Comparison of ENCODE assay signal across 20 cellular contexts in the genomic region with DNA sequence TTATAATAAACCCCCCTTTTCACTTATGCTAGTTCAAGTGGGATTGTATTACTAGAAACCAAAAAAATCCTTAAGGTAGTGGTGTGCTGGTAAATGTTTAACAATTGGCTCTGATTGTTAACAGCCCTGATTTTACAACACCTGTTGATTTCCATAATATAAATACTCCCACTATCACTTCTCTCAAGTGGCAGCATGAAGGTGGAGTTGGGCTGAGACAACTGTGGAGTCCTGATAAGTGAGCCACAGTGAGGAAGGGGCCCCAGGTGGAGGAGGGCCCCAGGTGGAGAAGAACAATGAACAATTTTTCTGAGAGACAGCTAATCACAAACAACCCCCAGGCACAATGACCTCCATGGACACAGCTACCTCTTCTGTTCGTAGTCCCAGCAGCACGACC. TPM values are rescaled to one million over a fixed set of nuclear protein-coding genes. Genes with fewer than 3 reads are reported as not detected.
DNase-seq lines count a peak whose midpoint lies in the region; ATAC-seq and TF ChIP-seq lines count a peak whose summit lies in the region.
"Had no signal": no experiment of that assay in that cellular context is flagged by ENCODE, and none has a peak within 500 bp of the region (broad histone marks: within the 10 kb centered on the region; RNA-seq: fewer than 3 reads in every experiment).

No MANE protein-coding gene starts in this region.

- H3K36me3 Mint-ChIP-seq in endodermal cell (ENCODE audit: low read depth), result peaks cover 3% of the 10 kb centered on the region
- H3K36me3 Mint-ChIP-seq in mesothelial cell of epicardium, result peaks cover 2% of the 10 kb centered on the region
- H3K36me3 Mint-ChIP-seq in progenitor cell of endocrine pancreas (ENCODE audit: insufficient read depth), result peaks cover 2% of the 10 kb centered on the region
- peaks cover 4% of the 10 kb centered on the region for H3K36me3 Mint-ChIP-seq in type B pancreatic cell
- H3K36me3 Mint-ChIP-seq in CD4-positive, alpha-beta memory T cell, result no peaks in the 10 kb centered on the region
- peaks cover 0 to 3% (median 0%) of the 10 kb centered on the region in 3 donors for H3K36me3 Mint-ChIP-seq in naive thymus-derived CD8-positive, alpha-beta T cell
- H3K36me3 Mint-ChIP-seq: CD8-positive, alpha-beta T cell had no signal

- TF ChIP-seq CTCF in endodermal cell (conservative IDR thresholded peaks at IDR 0.05), result no peak
- no peak for TF ChIP-seq CTCF in mesothelial cell of epicardium (IDR thresholded peaks at IDR 0.05; ENCODE audit: unreplicated experiment)
- TF ChIP-seq CTCF in progenitor cell of endocrine pancreas (IDR thresholded peaks at IDR 0.05; ENCODE audit: unreplicated experiment), result no peak
- no peak for TF ChIP-seq CTCF in type B pancreatic cell (conservative IDR thresholded peaks at IDR 0.05)

- peak overlapping the region; percentile 12 for H3K27ac Mint-ChIP-seq in endodermal cell
- peak overlapping the region; percentile 73 for H3K27ac Mint-ChIP-seq in mesothelial cell of epicardium
- peak overlapping the region; percentile 39 for H3K27ac Mint-ChIP-seq in progenitor cell of endocrine pancreas
- H3K27ac Mint-ChIP-seq in type B pancreatic cell, result peak overlapping the region; percentile 7
- H3K27ac Mint-ChIP-seq in CD4-positive, alpha-beta memory T cell, result no peak overlapping the region
- H3K27ac Mint-ChIP-seq in naive thymus-derived CD8-positive, alpha-beta T cell, result no peak overlapping the region
- H3K27ac Mint-ChIP-seq: CD8-positive, alpha-beta T cell; HFFc6 had no signal

- no peak for ATAC-seq in naive thymus-derived CD8-positive, alpha-beta T cell
- ATAC-seq: CD8-positive, alpha-beta T cell had no signal

- no peak overlapping the region for H3K4me3 Mint-ChIP-seq in endodermal cell
- no peak overlapping the region for H3K4me3 Mint-ChIP-seq in mesothelial cell of epicardium
- peak overlapping the region; percentile 0 for H3K4me3 Mint-ChIP-seq in progenitor cell of endocrine pancreas (ENCODE audit: low read depth)
- no peak overlapping the region for H3K4me3 Mint-ChIP-seq in type B pancreatic cell
- H3K4me3 Mint-ChIP-seq in CD4-positive, alpha-beta memory T cell, result no peak overlapping the region
- no peak overlapping the region for H3K4me3 Mint-ChIP-seq in naive thymus-derived CD8-positive, alpha-beta T cell
- H3K4me3 Mint-ChIP-seq: CD8-positive, alpha-beta T cell; HFFc6 had no signal

- CTCF ChIA-PET in CD4-positive, alpha-beta memory T cell (lab: Charles Lee; ENCODE audit: partially characterized antibody), result no interaction called here

- H3K27me3 Mint-ChIP-seq in endodermal cell (ENCODE audit: insufficient read depth) (peaks cover 1% of the 10 kb centered on the region), mesothelial cell of epicardium (ENCODE audit: low read depth) (no peaks in the 10 kb centered on the region), progenitor cell of endocrine pancreas (no peaks in the 10 kb centered on the region), type B pancreatic cell (no peaks in the 10 kb centered on the region)
- H3K27me3 Mint-ChIP-seq in CD4-positive, alpha-beta memory T cell, result peaks cover 15 to 20% of the 10 kb centered on the region in 2 donors
- H3K27me3 Mint-ChIP-seq in naive thymus-derived CD8-positive, alpha-beta T cell, result peaks cover 0 to 8% (median 3%) of the 10 kb centered on the region in 5 donors

- no peak overlapping the region for H3K9ac ChIP-seq in endodermal cell (ENCODE audit: extremely low read depth, low read length, poor library complexity, severe bottlenecking)

- H3K27me3 ChIP-seq in endodermal cell (ENCODE audit: control insufficient read depth, insufficient read depth, low read length, poor library complexity, severe bottlenecking), result no peaks in the 10 kb centered on the region
- no peaks in the 10 kb centered on the region for H3K27me3 ChIP-seq in CD4-positive, alpha-beta memory T cell (ENCODE audit: insufficient read depth, low read length)

- H3K4me3 ChIP-seq in endodermal cell (ENCODE audit: low read length), result no peak overlapping the region
- no peak overlapping the region for H3K4me3 ChIP-seq in CD4-positive, alpha-beta memory T cell (ENCODE audit: low read length in 2 of 2)
- H3K4me3 ChIP-seq: HAP-1 had no signal

- DNase-seq in endodermal cell, result no peak
- DNase-seq in mesothelial cell of epicardium (ENCODE audit: low spot score in 2 of 2, unreplicated experiment in 2 of 2), result no peak
- DNase-seq in progenitor cell of endocrine pancreas (ENCODE audit: low spot score, unreplicated experiment), result no peak
- no peak for DNase-seq in type B pancreatic cell (ENCODE audit: extremely low spot score, unreplicated experiment)
- DNase-seq in CD4-positive, alpha-beta memory T cell, result no peak
- no peak for DNase-seq in naive thymus-derived CD8-positive, alpha-beta T cell
- no peak for DNase-seq in activated CD4-positive, alpha-beta T cell treated with anti-CD3 and anti-CD28 coated beads for 4 hours
- DNase-seq: C1 segment of cervical spinal cord; Caco-2; CD8-positive, alpha-beta T cell; DMS153; DMS79; EL; GDM1; GOT3; HFFc6 had no signal

- intact Hi-C loops in CD4-positive, alpha-beta memory T cell (cut with micrococcal nuclease), result no loop called here

- no peaks in the 10 kb centered on the region for H3K36me3 ChIP-seq in endodermal cell (ENCODE audit: control insufficient read depth, insufficient read depth, low read length)
- no peaks in the 10 kb centered on the region for H3K36me3 ChIP-seq in CD4-positive, alpha-beta memory T cell (ENCODE audit: insufficient read depth, low read length)
- H3K36me3 ChIP-seq: HAP-1 had no signal

- 73 to 87% methylated on average over 2 of the region's 2 CpGs for WGBS in endodermal cell (ENCODE audit: insufficient coverage in 1 of 2, insufficient read length in 1 of 2), 2 experiments

- no peak overlapping the region for H3K27ac ChIP-seq in endodermal cell (ENCODE audit: low read depth, low read length)
- no peak overlapping the region for H3K27ac ChIP-seq in CD4-positive, alpha-beta memory T cell (ENCODE audit: low read depth, low read length)

- POLR2A ChIA-PET in CD4-positive, alpha-beta memory T cell (lab: Charles Lee; ENCODE audit: partially characterized antibody), result no interaction called here
- POLR2A ChIA-PET in naive thymus-derived CD8-positive, alpha-beta T cell (lab: Charles Lee), result no interaction called here

- H3K4me1 Mint-ChIP-seq in endodermal cell (peaks cover 17% of the 10 kb centered on the region), mesothelial cell of epicardium (peaks cover 47% of the 10 kb centered on the region), progenitor cell of endocrine pancreas (ENCODE audit: low read depth) (peaks cover 29% of the 10 kb centered on the region), type B pancreatic cell (ENCODE audit: unreplicated experiment) (peaks cover 40% of the 10 kb centered on the region)
- no peaks in the 10 kb centered on the region for H3K4me1 Mint-ChIP-seq in CD4-positive, alpha-beta memory T cell
- no peaks in the 10 kb centered on the region for H3K4me1 Mint-ChIP-seq in naive thymus-derived CD8-positive, alpha-beta T cell

- H3K9me3 Mint-ChIP-seq in endodermal cell (peaks cover 12% of the 10 kb centered on the region), mesothelial cell of epicardium (peaks cover 7% of the 10 kb centered on the region), progenitor cell of endocrine pancreas (ENCODE audit: low read depth) (peaks cover 10% of the 10 kb centered on the region), type B pancreatic cell (peaks cover 9% of the 10 kb centered on the region)
- no peaks in the 10 kb centered on the region for H3K9me3 Mint-ChIP-seq in CD4-positive, alpha-beta memory T cell
- H3K9me3 Mint-ChIP-seq in naive thymus-derived CD8-positive, alpha-beta T cell, result no peaks in the 10 kb centered on the region
- H3K9me3 Mint-ChIP-seq: CD8-positive, alpha-beta T cell; HFFc6 had no signal

- H3K9me3 ChIP-seq in endodermal cell (ENCODE audit: control insufficient read depth, low read length), result no peaks in the 10 kb centered on the region
- H3K9me3 ChIP-seq in CD4-positive, alpha-beta memory T cell (ENCODE audit: control insufficient read depth in 1 of 2, low read length in 2 of 2), result no peaks in the 10 kb centered on the region
- H3K9me3 ChIP-seq: Caco-2, HAP-1 had no signal

- peaks cover 3% of the 10 kb centered on the region for H3K4me1 ChIP-seq in endodermal cell (ENCODE audit: control insufficient read depth, insufficient read depth, low read length)
- no peaks in the 10 kb centered on the region for H3K4me1 ChIP-seq in CD4-positive, alpha-beta memory T cell (ENCODE audit: insufficient read depth, low read length)
- H3K4me1 ChIP-seq: Caco-2 had no signal

RNA-seq across cellular contexts. Expression of gene SSMEM1, which starts 26.4 kb away (rescaled TPM):
- not detected for total RNA-seq in endodermal cell
- polyA plus RNA-seq in endodermal cell (2013, experiment 1 of 2), result not detected
- not detected for polyA plus RNA-seq in endodermal cell (2013, experiment 2 of 2)
- not detected in 3 replicates for total RNA-seq in mesothelial cell of epicardium
- total RNA-seq in progenitor cell of endocrine pancreas, result not detected in 2 replicates
- total RNA-seq in type B pancreatic cell (ENCODE audit: low replicate concordance), result not detected in 2 replicates
- total RNA-seq in CD4-positive, alpha-beta memory T cell, result not detected
- not detected for polyA plus RNA-seq in CD4-positive, alpha-beta memory T cell
- total RNA-seq in naive thymus-derived CD8-positive, alpha-beta T cell, result not detected
- polyA plus RNA-seq in naive thymus-derived CD8-positive, alpha-beta T cell, result not detected
- total RNA-seq: A172; A673; Caco-2; CD8-positive, alpha-beta T cell; HFFc6 had no signal

RNA-seq across cellular contexts. Expression of gene TMEM209, which starts 28.9 kb away (rescaled TPM):
- total RNA-seq in endodermal cell, result 10 to 100 TPM; 30.9 to 37.9 TPM
- polyA plus RNA-seq in endodermal cell (2013, experiment 1 of 2), result 32.7 TPM
- polyA plus RNA-seq in endodermal cell (2013, experiment 2 of 2), result 30.7 TPM
- total RNA-seq in mesothelial cell of epicardium, result 23.9 to 27.8 TPM (median 23.9 TPM) in 3 replicates
- total RNA-seq in progenitor cell of endocrine pancreas, result 26.7 and 29.2 TPM in 2 replicates
- total RNA-seq in type B pancreatic cell (ENCODE audit: low replicate concordance), result 25.1 and 36.1 TPM in 2 replicates
- 10 to 100 TPM; 34.5 to 38.0 TPM for total RNA-seq in CD4-positive, alpha-beta memory T cell
- 10 to 100 TPM; 42.4 to 48.8 TPM for polyA plus RNA-seq in CD4-positive, alpha-beta memory T cell
- 10 to 100 TPM; 36.9 to 37.6 TPM for total RNA-seq in naive thymus-derived CD8-positive, alpha-beta T cell
- polyA plus RNA-seq in naive thymus-derived CD8-positive, alpha-beta T cell, result 10 to 100 TPM; 40.8 to 44.3 (median 43.2) TPM

RNA-seq across cellular contexts. Expression of gene CPA2, which starts 32.6 kb away (rescaled TPM):
- total RNA-seq in endodermal cell, result under 1 TPM; 0.40 to 0.66 TPM
- 0.75 TPM for polyA plus RNA-seq in endodermal cell (2013, experiment 1 of 2)
- 0.79 TPM for polyA plus RNA-seq in endodermal cell (2013, experiment 2 of 2)
- total RNA-seq in mesothelial cell of epicardium, result 0.54 to 0.73 TPM (median 0.72 TPM) in 3 replicates
- total RNA-seq in progenitor cell of endocrine pancreas, result 85.0 and 107 TPM in 2 replicates
- total RNA-seq in type B pancreatic cell (ENCODE audit: low replicate concordance), result 16.3 and 19.8 TPM in 2 replicates
- not detected for total RNA-seq in CD4-positive, alpha-beta memory T cell
- polyA plus RNA-seq in CD4-positive, alpha-beta memory T cell, result not detected
- not detected for total RNA-seq in naive thymus-derived CD8-positive, alpha-beta T cell
- polyA plus RNA-seq in naive thymus-derived CD8-positive, alpha-beta T cell, result not detected
- total RNA-seq: A172; CD8-positive, alpha-beta T cell; HFFc6 had no signal
- polyA plus RNA-seq: BJ had no signal

RNA-seq across cellular contexts. Expression of gene CPA4, which starts 58.9 kb away (rescaled TPM):
- total RNA-seq in endodermal cell (not detected), mesothelial cell of epicardium (3.9 to 5.8 TPM (median 4.1 TPM) in 3 replicates), progenitor cell of endocrine pancreas (4.9 and 5.1 TPM in 2 replicates), type B pancreatic cell (ENCODE audit: low replicate concordance) (7.4 and 17.4 TPM in 2 replicates)
- polyA plus RNA-seq in endodermal cell (2013, experiment 1 of 2), result 0.78 TPM
- polyA plus RNA-seq in endodermal cell (2013, experiment 2 of 2), result 0.37 TPM
- not detected for total RNA-seq in CD4-positive, alpha-beta memory T cell
- polyA plus RNA-seq in CD4-positive, alpha-beta memory T cell, result not detected
- not detected for total RNA-seq in naive thymus-derived CD8-positive, alpha-beta T cell
- not detected for polyA plus RNA-seq in naive thymus-derived CD8-positive, alpha-beta T cell
- total RNA-seq: A673; CD8-positive, alpha-beta T cell had no signal

Comparison
In these comparisons a context has a peak if more than half of its experiments do, and no peak if none do; other contexts are left out.
1. H3K27ac Mint-ChIP-seq: peak in endodermal cell (single experiment), mesothelial cell of epicardium (single experiment), progenitor cell of endocrine pancreas (single experiment) and type B pancreatic cell (single experiment); none in CD4-positive, alpha-beta memory T cell (0 of 7) and naive thymus-derived CD8-positive, alpha-beta T cell (0 of 10).